ENCODE assay signal across 10 cellular contexts in genomic region chr1:8941906-8942305, GRCh38.
DNase-seq lines count a peak whose midpoint lies in the region; ATAC-seq and TF ChIP-seq lines count a peak whose summit lies in the region.
"Had no signal": no experiment of that assay in that cellular context is flagged by ENCODE, and none has a peak within 500 bp of the region (broad histone marks: within the 10 kb centered on the region; RNA-seq: fewer than 3 reads in every experiment).

No MANE protein-coding gene starts in this region.

- DNase-seq in GM04504 (ENCODE audit: low read depth): peak; percentile 21
- DNase-seq in RWPE2 (ENCODE audit: low spot score): no peak
- peak; percentile 80 for DNase-seq in epidermal melanocyte (ENCODE audit: insufficient read length, low spot score)
- DNase-seq in putamen (ENCODE audit: low spot score): peak; percentile 86
- no peak for DNase-seq in activated effector memory CD4-positive, alpha-beta T cell treated with anti-CD3 and anti-CD28 coated beads, Interleukin-2, amount 50 U/mL, for 16 hours
- DNase-seq in NCI-H1417 (lab: John Stamatoyannopoulos, UW): no peak
- no peak for DNase-seq in NCI-H1930 (lab: John Stamatoyannopoulos, UW)
- DNase-seq: central memory CD4-positive, alpha-beta T cell; NCI-H1048 had no signal

- ATAC-seq in RWPE2 (ENCODE audit: low read depth): peak; percentile 97
- no peak for ATAC-seq in HG02763 (IDR thresholded peaks at IDR 0.05; ENCODE audit: unreplicated experiment)

- no peak for TF ChIP-seq CTCF in RWPE2 (IDR thresholded peaks at IDR 0.05; ENCODE audit: poor library complexity, severe bottlenecking)

- H3K9me3 ChIP-seq in RWPE2 (ENCODE audit: severe bottlenecking): peaks cover 7% of the 10 kb centered on the region

- H3K4me1 ChIP-seq in RWPE2 (ENCODE audit: insufficient read depth, poor library complexity, severe bottlenecking): peaks cover 3% of the 10 kb centered on the region

- no peaks in the 10 kb centered on the region for H3K36me3 ChIP-seq in RWPE2 (ENCODE audit: low read depth)

- no peak overlapping the region for H3K4me3 ChIP-seq in RWPE2 (ENCODE audit: severe bottlenecking)

- H3K27me3 ChIP-seq in RWPE2 (ENCODE audit: insufficient read depth, poor library complexity, severe bottlenecking): no peaks in the 10 kb centered on the region

- peak overlapping the region; percentile 12 for H3K27ac ChIP-seq in RWPE2 (ENCODE audit: poor library complexity, severe bottlenecking)

Comparison
In these comparisons a context has a peak if more than half of its experiments do, and no peak if none do; other contexts are left out.
1. DNase-seq: peak in GM04504 (single experiment), epidermal melanocyte (single experiment) and putamen (single experiment); none in RWPE2 (single experiment), activated effector memory CD4-positive, alpha-beta T cell treated with anti-CD3 and anti-CD28 coated beads, Interleukin-2, amount 50 U/mL, for 16 hours (single experiment), NCI-H1417 (0 of 3) and NCI-H1930 (0 of 2).